In genomic region chr16:11022002-11022401, GRCh38 we compare ENCODE assay signal across 18 cellular contexts.
A peak's percentile ranks its signal among the peaks of the same experiment; 100 is the strongest.
DNase-seq lines count a peak whose midpoint lies in the region; ATAC-seq lines count a peak whose summit lies in the region.
"Had no signal": no experiment of that assay in that cellular context is flagged by ENCODE, and none has a peak within 500 bp of the region (broad histone marks: within the 10 kb centered on the region; RNA-seq: fewer than 3 reads in every experiment).

No MANE protein-coding gene starts in this region.

- ATAC-seq in activated CD4-positive, alpha-beta T cell treated with anti-CD3 and anti-CD28 coated beads for 36 hours, result no peak
- ATAC-seq in stimulated activated naive CD8-positive, alpha-beta T cell treated with anti-CD3 and anti-CD28 coated beads, Interleukin-15, Interleukin-2, amounts not matched to agents 100 U/mL and 50 U/mL, for 24 hours, result no peak
- ATAC-seq in GM21529 (IDR thresholded peaks at IDR 0.05; ENCODE audit: unreplicated experiment), result no peak
- ATAC-seq: CD8-positive, alpha-beta T cell; HepG2 had no signal

- H3K9me3 Mint-ChIP-seq in activated CD4-positive, alpha-beta T cell treated with anti-CD3 and anti-CD28 coated beads for 36 hours (ENCODE audit: low read depth), result peaks cover 8% of the 10 kb centered on the region
- H3K9me3 Mint-ChIP-seq in activated CD4-positive, alpha-beta T cell treated with anti-CD3 and anti-CD28 coated beads, Interleukin-2, amount 10 ng/mL, durations not matched to agents 24 days and 14 days, result peaks cover 6% of the 10 kb centered on the region
- H3K9me3 Mint-ChIP-seq in stimulated activated naive CD8-positive, alpha-beta T cell treated with anti-CD3 and anti-CD28 coated beads, Interleukin-15, Interleukin-2, amounts not matched to agents 100 ng/mL and 50 ng/mL, for 24 hours, result peaks cover 10% of the 10 kb centered on the region

- H3K56ac ChIP-seq in mesendoderm (ENCODE audit: low read length), result no peak overlapping the region

- no peak overlapping the region for H3K4ac ChIP-seq in mesendoderm (ENCODE audit: low read depth, low read length)

- CTCF ChIA-PET in activated CD4-positive, alpha-beta T cell treated with anti-CD3 and anti-CD28 coated beads for 36 hours (lab: Charles Lee), result no interaction called here

- WGBS in mesendoderm (ENCODE audit: extremely low coverage, insufficient coverage, low lambda C conversion rate), result no CpG with 5 or more reads among the region's 3 CpGs

- POLR2A ChIA-PET in activated CD4-positive, alpha-beta T cell treated with anti-CD3 and anti-CD28 coated beads for 36 hours (lab: Charles Lee), result no interaction called here

- H3K27me3 Mint-ChIP-seq in activated CD4-positive, alpha-beta T cell treated with anti-CD3 and anti-CD28 coated beads for 36 hours, result no peaks in the 10 kb centered on the region
- no peaks in the 10 kb centered on the region for H3K27me3 Mint-ChIP-seq in activated CD4-positive, alpha-beta T cell treated with anti-CD3 and anti-CD28 coated beads, Interleukin-2, amount 10 ng/mL, durations not matched to agents 24 days and 14 days
- H3K27me3 Mint-ChIP-seq in stimulated activated naive CD8-positive, alpha-beta T cell treated with anti-CD3 and anti-CD28 coated beads, Interleukin-15, Interleukin-2, amounts not matched to agents 100 ng/mL and 50 ng/mL, for 24 hours, result no peaks in the 10 kb centered on the region

- H3K18ac ChIP-seq in mesendoderm (ENCODE audit: low read length), result no peak overlapping the region

- H3K23ac ChIP-seq in mesendoderm (ENCODE audit: low read length), result no peak overlapping the region

- H3K79me1 ChIP-seq in mesendoderm (ENCODE audit: low read length), result no peaks in the 10 kb centered on the region

- H3K36me3 Mint-ChIP-seq in activated CD4-positive, alpha-beta T cell treated with anti-CD3 and anti-CD28 coated beads for 36 hours (ENCODE audit: low read depth), result peaks cover 62% of the 10 kb centered on the region
- H3K36me3 Mint-ChIP-seq in activated CD4-positive, alpha-beta T cell treated with anti-CD3 and anti-CD28 coated beads, Interleukin-2, amount 10 ng/mL, durations not matched to agents 24 days and 14 days (ENCODE audit: low read depth), result peaks cover 76% of the 10 kb centered on the region
- peaks cover 78% of the 10 kb centered on the region for H3K36me3 Mint-ChIP-seq in stimulated activated naive CD8-positive, alpha-beta T cell treated with anti-CD3 and anti-CD28 coated beads, Interleukin-15, Interleukin-2, amounts not matched to agents 100 ng/mL and 50 ng/mL, for 24 hours (ENCODE audit: low read depth)

- intact Hi-C loops in activated CD4-positive, alpha-beta T cell treated with anti-CD3 and anti-CD28 coated beads for 36 hours (cut with DNase I, micrococcal nuclease), result no loop called here
- intact Hi-C loops in activated CD4-positive, alpha-beta T cell treated with anti-CD3 and anti-CD28 coated beads, Interleukin-2, amount 10 ng/mL, durations not matched to agents 24 days and 14 days (cut with micrococcal nuclease), result no loop called here

- no peak overlapping the region for H4K8ac ChIP-seq in mesendoderm (ENCODE audit: low read depth, low read length)

- H3K4me1 Mint-ChIP-seq in activated CD4-positive, alpha-beta T cell treated with anti-CD3 and anti-CD28 coated beads for 36 hours, result peaks cover 26% of the 10 kb centered on the region
- H3K4me1 Mint-ChIP-seq in activated CD4-positive, alpha-beta T cell treated with anti-CD3 and anti-CD28 coated beads, Interleukin-2, amount 10 ng/mL, durations not matched to agents 24 days and 14 days, result peaks cover 21% of the 10 kb centered on the region
- peaks cover 46% of the 10 kb centered on the region for H3K4me1 Mint-ChIP-seq in stimulated activated naive CD8-positive, alpha-beta T cell treated with anti-CD3 and anti-CD28 coated beads, Interleukin-15, Interleukin-2, amounts not matched to agents 100 ng/mL and 50 ng/mL, for 24 hours (ENCODE audit: low read depth)
- H3K4me1 Mint-ChIP-seq: CD14-positive monocyte had no signal

- peak overlapping the region; percentile 42 for H3K27ac Mint-ChIP-seq in activated CD4-positive, alpha-beta T cell treated with anti-CD3 and anti-CD28 coated beads for 36 hours
- H3K27ac Mint-ChIP-seq in activated CD4-positive, alpha-beta T cell treated with anti-CD3 and anti-CD28 coated beads, Interleukin-2, amount 10 ng/mL, durations not matched to agents 24 days and 14 days, result no peak overlapping the region
- peak overlapping the region; percentile 47 for H3K27ac Mint-ChIP-seq in stimulated activated naive CD8-positive, alpha-beta T cell treated with anti-CD3 and anti-CD28 coated beads, Interleukin-15, Interleukin-2, amounts not matched to agents 100 ng/mL and 50 ng/mL, for 24 hours
- H3K27ac Mint-ChIP-seq: CD14-positive monocyte; CD8-positive, alpha-beta T cell; HFFc6 had no signal

- H3K9ac ChIP-seq in mesendoderm (ENCODE audit: low read length), result no peak overlapping the region

- no peak overlapping the region for H2BK15ac ChIP-seq in mesendoderm (replicated peaks; ENCODE audit: low read depth)

- H3K4me1 ChIP-seq in mesendoderm (ENCODE audit: control insufficient read depth, low read depth, low read length), result peaks cover 5% of the 10 kb centered on the region

- no peak overlapping the region for H2BK120ac ChIP-seq in mesendoderm (ENCODE audit: low read depth, low read length)

- H3K4me2 ChIP-seq in mesendoderm (ENCODE audit: low read length), result no peak overlapping the region

- H3K36me3 ChIP-seq in mesendoderm (ENCODE audit: control insufficient read depth, insufficient read depth, low read length), result no peaks in the 10 kb centered on the region

- DNase-seq in activated CD4-positive, alpha-beta T cell treated with anti-CD3 and anti-CD28 coated beads for 36 hours, result no peak
- no peak for DNase-seq in activated CD4-positive, alpha-beta T cell treated with anti-CD3 and anti-CD28 coated beads, Interleukin-2, amount 10 ng/mL, durations not matched to agents 24 days and 14 days
- DNase-seq in stimulated activated naive CD8-positive, alpha-beta T cell treated with anti-CD3 and anti-CD28 coated beads, Interleukin-15, Interleukin-2, amounts not matched to agents 100 U/mL and 50 U/mL, for 24 hours, result no peak
- peak; percentile 9 for DNase-seq in mesendoderm
- DNase-seq in amniotic stem cell (lab: John Stamatoyannopoulos, UW), result no peak
- no peak for DNase-seq in NCI-H446 (lab: John Stamatoyannopoulos, UW)
- DNase-seq: CD8-positive, alpha-beta T cell; COR-L47; DMS153; DMS79 treated with DMSO at 0.1 percent for 48 hours; EL; HCEC 1CT; HFFc6 had no signal

- H2AK5ac ChIP-seq in mesendoderm (ENCODE audit: low read length), result no peak overlapping the region

- no peaks in the 10 kb centered on the region for H3K27me3 ChIP-seq in mesendoderm (ENCODE audit: insufficient read depth, low read length, poor library complexity)

- no peak overlapping the region for H3K4me3 Mint-ChIP-seq in activated CD4-positive, alpha-beta T cell treated with anti-CD3 and anti-CD28 coated beads for 36 hours
- H3K4me3 Mint-ChIP-seq in activated CD4-positive, alpha-beta T cell treated with anti-CD3 and anti-CD28 coated beads, Interleukin-2, amount 10 ng/mL, durations not matched to agents 24 days and 14 days, result no peak overlapping the region
- H3K4me3 Mint-ChIP-seq in stimulated activated naive CD8-positive, alpha-beta T cell treated with anti-CD3 and anti-CD28 coated beads, Interleukin-15, Interleukin-2, amounts not matched to agents 100 ng/mL and 50 ng/mL, for 24 hours, result no peak overlapping the region
- H3K4me3 Mint-ChIP-seq: CD14-positive monocyte; CD8-positive, alpha-beta T cell; HFFc6 had no signal

- no peaks in the 10 kb centered on the region for H3K79me2 ChIP-seq in mesendoderm (ENCODE audit: control insufficient read depth, insufficient read depth, low read length)

- H3K4me3 ChIP-seq in mesendoderm (ENCODE audit: low read length), result no peak overlapping the region

- H3K27ac ChIP-seq in mesendoderm (ENCODE audit: low read depth, low read length), result no peak overlapping the region
- H3K27ac ChIP-seq: 22Rv1 had no signal

- H2BK5ac ChIP-seq in mesendoderm (ENCODE audit: low read length), result no peak overlapping the region

- H4K5ac ChIP-seq in mesendoderm (ENCODE audit: low read length), result no peak overlapping the region
